In the genomic region with DNA sequence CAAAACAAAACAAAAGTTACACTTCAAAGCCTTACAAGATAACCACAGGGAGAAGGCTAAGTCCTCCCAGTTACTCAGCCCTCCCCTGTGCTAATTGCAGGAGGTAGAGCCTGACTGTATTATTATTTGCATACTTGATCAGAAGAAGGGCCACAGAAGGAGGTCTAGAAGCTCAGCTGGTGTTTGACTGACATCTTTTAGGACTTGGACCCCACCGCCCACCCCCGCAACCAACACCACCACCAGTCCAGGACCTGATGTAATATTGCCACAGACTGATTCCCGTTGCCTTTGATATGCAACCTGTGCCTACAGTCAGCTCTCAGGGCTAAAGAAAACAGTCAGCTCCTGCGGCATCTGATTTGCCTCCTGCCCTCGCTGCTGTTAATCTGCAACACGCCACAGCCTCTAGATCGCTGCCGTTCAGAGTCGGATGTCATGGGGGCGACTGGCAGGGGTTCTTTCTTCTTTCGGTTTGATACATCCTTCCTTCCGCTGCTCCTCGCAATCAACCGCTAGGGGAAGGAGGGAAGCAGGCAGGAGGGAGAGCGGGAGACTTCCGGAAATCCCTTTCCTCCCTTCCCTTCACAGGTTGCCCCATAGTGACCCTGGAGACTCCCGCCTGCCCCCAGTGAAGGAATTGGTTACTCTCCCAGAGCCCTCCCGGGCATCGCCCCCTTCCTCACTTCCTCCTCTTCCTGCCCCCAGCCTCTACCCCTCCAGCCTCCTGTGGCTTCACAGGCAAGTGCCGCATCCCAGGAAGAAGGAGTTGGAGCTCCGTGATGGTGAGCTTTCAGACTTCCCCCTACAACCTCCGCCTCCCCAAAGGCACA, we compare ENCODE assay signal across 1 cellular context.
A peak's percentile ranks its signal among the peaks of the same experiment; 100 is the strongest.
TF ChIP-seq lines count a peak whose summit lies in the region.

No MANE protein-coding gene starts in this region.

TF ChIP-seq in H1, 55 proteins besides CTCF, POLR2A, EP300 and RAD21 (continued from another document):
- TF ChIP-seq, protein P1, sequence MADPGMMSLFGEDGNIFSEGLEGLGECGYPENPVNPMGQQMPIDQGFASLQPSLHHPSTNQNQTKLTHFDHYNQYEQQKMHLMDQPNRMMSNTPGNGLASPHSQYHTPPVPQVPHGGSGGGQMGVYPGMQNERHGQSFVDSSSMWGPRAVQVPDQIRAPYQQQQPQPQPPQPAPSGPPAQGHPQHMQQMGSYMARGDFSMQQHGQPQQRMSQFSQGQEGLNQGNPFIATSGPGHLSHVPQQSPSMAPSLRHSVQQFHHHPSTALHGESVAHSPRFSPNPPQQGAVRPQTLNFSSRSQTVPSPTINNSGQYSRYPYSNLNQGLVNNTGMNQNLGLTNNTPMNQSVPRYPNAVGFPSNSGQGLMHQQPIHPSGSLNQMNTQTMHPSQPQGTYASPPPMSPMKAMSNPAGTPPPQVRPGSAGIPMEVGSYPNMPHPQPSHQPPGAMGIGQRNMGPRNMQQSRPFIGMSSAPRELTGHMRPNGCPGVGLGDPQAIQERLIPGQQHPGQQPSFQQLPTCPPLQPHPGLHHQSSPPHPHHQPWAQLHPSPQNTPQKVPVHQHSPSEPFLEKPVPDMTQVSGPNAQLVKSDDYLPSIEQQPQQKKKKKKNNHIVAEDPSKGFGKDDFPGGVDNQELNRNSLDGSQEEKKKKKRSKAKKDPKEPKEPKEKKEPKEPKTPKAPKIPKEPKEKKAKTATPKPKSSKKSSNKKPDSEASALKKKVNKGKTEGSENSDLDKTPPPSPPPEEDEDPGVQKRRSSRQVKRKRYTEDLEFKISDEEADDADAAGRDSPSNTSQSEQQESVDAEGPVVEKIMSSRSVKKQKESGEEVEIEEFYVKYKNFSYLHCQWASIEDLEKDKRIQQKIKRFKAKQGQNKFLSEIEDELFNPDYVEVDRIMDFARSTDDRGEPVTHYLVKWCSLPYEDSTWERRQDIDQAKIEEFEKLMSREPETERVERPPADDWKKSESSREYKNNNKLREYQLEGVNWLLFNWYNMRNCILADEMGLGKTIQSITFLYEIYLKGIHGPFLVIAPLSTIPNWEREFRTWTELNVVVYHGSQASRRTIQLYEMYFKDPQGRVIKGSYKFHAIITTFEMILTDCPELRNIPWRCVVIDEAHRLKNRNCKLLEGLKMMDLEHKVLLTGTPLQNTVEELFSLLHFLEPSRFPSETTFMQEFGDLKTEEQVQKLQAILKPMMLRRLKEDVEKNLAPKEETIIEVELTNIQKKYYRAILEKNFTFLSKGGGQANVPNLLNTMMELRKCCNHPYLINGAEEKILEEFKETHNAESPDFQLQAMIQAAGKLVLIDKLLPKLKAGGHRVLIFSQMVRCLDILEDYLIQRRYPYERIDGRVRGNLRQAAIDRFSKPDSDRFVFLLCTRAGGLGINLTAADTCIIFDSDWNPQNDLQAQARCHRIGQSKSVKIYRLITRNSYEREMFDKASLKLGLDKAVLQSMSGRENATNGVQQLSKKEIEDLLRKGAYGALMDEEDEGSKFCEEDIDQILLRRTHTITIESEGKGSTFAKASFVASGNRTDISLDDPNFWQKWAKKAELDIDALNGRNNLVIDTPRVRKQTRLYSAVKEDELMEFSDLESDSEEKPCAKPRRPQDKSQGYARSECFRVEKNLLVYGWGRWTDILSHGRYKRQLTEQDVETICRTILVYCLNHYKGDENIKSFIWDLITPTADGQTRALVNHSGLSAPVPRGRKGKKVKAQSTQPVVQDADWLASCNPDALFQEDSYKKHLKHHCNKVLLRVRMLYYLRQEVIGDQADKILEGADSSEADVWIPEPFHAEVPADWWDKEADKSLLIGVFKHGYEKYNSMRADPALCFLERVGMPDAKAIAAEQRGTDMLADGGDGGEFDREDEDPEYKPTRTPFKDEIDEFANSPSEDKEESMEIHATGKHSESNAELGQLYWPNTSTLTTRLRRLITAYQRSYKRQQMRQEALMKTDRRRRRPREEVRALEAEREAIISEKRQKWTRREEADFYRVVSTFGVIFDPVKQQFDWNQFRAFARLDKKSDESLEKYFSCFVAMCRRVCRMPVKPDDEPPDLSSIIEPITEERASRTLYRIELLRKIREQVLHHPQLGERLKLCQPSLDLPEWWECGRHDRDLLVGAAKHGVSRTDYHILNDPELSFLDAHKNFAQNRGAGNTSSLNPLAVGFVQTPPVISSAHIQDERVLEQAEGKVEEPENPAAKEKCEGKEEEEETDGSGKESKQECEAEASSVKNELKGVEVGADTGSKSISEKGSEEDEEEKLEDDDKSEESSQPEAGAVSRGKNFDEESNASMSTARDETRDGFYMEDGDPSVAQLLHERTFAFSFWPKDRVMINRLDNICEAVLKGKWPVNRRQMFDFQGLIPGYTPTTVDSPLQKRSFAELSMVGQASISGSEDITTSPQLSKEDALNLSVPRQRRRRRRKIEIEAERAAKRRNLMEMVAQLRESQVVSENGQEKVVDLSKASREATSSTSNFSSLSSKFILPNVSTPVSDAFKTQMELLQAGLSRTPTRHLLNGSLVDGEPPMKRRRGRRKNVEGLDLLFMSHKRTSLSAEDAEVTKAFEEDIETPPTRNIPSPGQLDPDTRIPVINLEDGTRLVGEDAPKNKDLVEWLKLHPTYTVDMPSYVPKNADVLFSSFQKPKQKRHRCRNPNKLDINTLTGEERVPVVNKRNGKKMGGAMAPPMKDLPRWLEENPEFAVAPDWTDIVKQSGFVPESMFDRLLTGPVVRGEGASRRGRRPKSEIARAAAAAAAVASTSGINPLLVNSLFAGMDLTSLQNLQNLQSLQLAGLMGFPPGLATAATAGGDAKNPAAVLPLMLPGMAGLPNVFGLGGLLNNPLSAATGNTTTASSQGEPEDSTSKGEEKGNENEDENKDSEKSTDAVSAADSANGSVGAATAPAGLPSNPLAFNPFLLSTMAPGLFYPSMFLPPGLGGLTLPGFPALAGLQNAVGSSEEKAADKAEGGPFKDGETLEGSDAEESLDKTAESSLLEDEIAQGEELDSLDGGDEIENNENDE (IDR thresholded peaks at IDR 0.05; ENCODE audit: insufficient replicate concordance, low read length): no peak
- TF ChIP-seq SRF (IDR thresholded peaks at IDR 0.05; ENCODE audit: low read depth, low read length): no peak
- no peak for TF ChIP-seq CHD2 (IDR thresholded peaks at IDR 0.05; ENCODE audit: low read length)
- peak; percentile 67; the same call in 1 of the 2 replicates for TF ChIP-seq KDM1A (IDR thresholded peaks at IDR 0.05; ENCODE audit: borderline replicate concordance, low read length)
- TF ChIP-seq SP2 (IDR thresholded peaks at IDR 0.05; ENCODE audit: low read length): no peak
- TF ChIP-seq CBX5 (IDR thresholded peaks at IDR 0.05; ENCODE audit: low read depth, low read length): no peak
- TF ChIP-seq TAF7 (optimal IDR thresholded peaks at IDR 0.05; ENCODE audit: borderline replicate concordance, low read depth, low read length): no peak
- TF ChIP-seq PHF8 (conservative IDR thresholded peaks at IDR 0.05; ENCODE audit: low read depth, low read length): no peak
- TF ChIP-seq KDM4A (IDR thresholded peaks at IDR 0.05; ENCODE audit: low read depth, low read length, severe bottlenecking): peak; percentile 62
- TF ChIP-seq RXRA (IDR thresholded peaks at IDR 0.05; ENCODE audit: insufficient read depth, low read depth, low read length): no peak
- TF ChIP-seq GABPA (IDR thresholded peaks at IDR 0.05; ENCODE audit: borderline replicate concordance, insufficient read depth, low read length): no peak
- no peak for TF ChIP-seq SP4 (IDR thresholded peaks at IDR 0.05; ENCODE audit: low read length)
- no peak for TF ChIP-seq SAP30 (IDR thresholded peaks at IDR 0.05; ENCODE audit: insufficient read depth, insufficient replicate concordance, low read length)
- peak; percentile 74 for TF ChIP-seq CTBP2 (IDR thresholded peaks at IDR 0.05; ENCODE audit: borderline replicate concordance, insufficient read depth, insufficient read length, low read length)
- 0 out of 2 replicates have a peak, but pooled peaks have one; percentile 17 for TF ChIP-seq SP1 (IDR thresholded peaks at IDR 0.05; ENCODE audit: low read depth, low read length)
- no peak for TF ChIP-seq CHD1 (IDR thresholded peaks at IDR 0.05; ENCODE audit: low read depth, low read length)
- TF ChIP-seq SUZ12 (IDR thresholded peaks at IDR 0.05; ENCODE audit: low read length): no peak
- TF ChIP-seq KDM5A (IDR thresholded peaks at IDR 0.05; ENCODE audit: low read length): no peak
- no peak for TF ChIP-seq BRCA1 (IDR thresholded peaks at IDR 0.05; ENCODE audit: low read depth, low read length)
- TF ChIP-seq, protein P2, sequence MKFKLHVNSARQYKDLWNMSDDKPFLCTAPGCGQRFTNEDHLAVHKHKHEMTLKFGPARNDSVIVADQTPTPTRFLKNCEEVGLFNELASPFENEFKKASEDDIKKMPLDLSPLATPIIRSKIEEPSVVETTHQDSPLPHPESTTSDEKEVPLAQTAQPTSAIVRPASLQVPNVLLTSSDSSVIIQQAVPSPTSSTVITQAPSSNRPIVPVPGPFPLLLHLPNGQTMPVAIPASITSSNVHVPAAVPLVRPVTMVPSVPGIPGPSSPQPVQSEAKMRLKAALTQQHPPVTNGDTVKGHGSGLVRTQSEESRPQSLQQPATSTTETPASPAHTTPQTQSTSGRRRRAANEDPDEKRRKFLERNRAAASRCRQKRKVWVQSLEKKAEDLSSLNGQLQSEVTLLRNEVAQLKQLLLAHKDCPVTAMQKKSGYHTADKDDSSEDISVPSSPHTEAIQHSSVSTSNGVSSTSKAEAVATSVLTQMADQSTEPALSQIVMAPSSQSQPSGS (IDR thresholded peaks at IDR 0.05; ENCODE audit: low read length): no peak
- TF ChIP-seq NANOG (IDR thresholded peaks at IDR 0.05; ENCODE audit: insufficient read depth, low read depth, low read length, poor library complexity, severe bottlenecking): peak; percentile 73
- TF ChIP-seq, protein P3, sequence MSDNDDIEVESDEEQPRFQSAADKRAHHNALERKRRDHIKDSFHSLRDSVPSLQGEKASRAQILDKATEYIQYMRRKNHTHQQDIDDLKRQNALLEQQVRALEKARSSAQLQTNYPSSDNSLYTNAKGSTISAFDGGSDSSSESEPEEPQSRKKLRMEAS (IDR thresholded peaks at IDR 0.05): no peak; the same call in 1 of the 2 replicates
